14 cellular contexts compared by ENCODE assay signal in the genomic region with DNA sequence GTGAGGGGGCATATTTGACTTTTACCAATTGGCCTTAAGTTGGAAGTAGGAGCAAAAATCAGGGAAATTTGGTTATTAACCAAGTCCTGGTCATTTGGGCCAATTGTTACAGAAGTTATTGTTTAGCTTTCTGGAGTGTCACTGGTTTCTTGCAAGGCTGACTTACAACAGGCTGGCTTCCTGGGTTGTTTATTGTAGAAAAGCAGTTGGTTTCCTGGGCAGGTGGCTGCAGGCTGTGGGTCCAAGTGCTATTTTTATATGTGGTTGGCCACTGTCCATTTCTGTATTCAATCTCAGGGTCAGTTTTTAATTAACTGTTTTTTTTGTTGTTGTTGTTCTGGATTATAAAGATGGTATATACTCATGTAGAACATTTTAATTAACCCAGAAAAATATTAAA.
DNase-seq lines count a peak whose midpoint lies in the region; ATAC-seq and TF ChIP-seq lines count a peak whose summit lies in the region.
"Had no signal": no experiment of that assay in that cellular context is flagged by ENCODE, and none has a peak within 500 bp of the region (broad histone marks: within the 10 kb centered on the region; RNA-seq: fewer than 3 reads in every experiment).

No MANE protein-coding gene starts in this region.

- TF ChIP-seq POLR2A in suprapubic skin (IDR thresholded peaks at IDR 0.05) = no peak

- H3K4me1 ChIP-seq in BLaER1 treated with 17β-estradiol and CSF1 and Interleukin-3, amounts not matched to agents 10 nM and 100 nM = peaks cover 22 to 95% (median 79%) of the 10 kb centered on the region in 10 experiments
- H3K4me1 ChIP-seq in KMS-11 (ENCODE audit: low read depth, poor library complexity, severe bottlenecking) = peaks cover 20% of the 10 kb centered on the region
- H3K4me1 ChIP-seq in suprapubic skin = no peaks in the 10 kb centered on the region

- no peaks in the 10 kb centered on the region for H3K9me3 ChIP-seq in BLaER1 treated with 17β-estradiol and CSF1 and Interleukin-3, amounts not matched to agents 10 nM and 100 nM (replicated peaks in 1 of 11)
- no peaks in the 10 kb centered on the region for H3K9me3 ChIP-seq in suprapubic skin

- peak overlapping the region in 7 of 11 experiments; percentile 22 to 67 (median 49); a peak in 13 of 22 replicates for H3K27ac ChIP-seq in BLaER1 treated with 17β-estradiol and CSF1 and Interleukin-3, amounts not matched to agents 10 nM and 100 nM
- H3K27ac ChIP-seq in KMS-11 (no peak overlapping the region), suprapubic skin (no peak overlapping the region)

- peak overlapping the region in 1 of 11 experiments; percentile 30; a peak in 2 of 22 replicates for H3K9ac ChIP-seq in BLaER1 treated with 17β-estradiol and CSF1 and Interleukin-3, amounts not matched to agents 10 nM and 100 nM
- H3K9ac ChIP-seq in KMS-11 = no peak overlapping the region

- TF ChIP-seq CTCF in KMS-11 (conservative IDR thresholded peaks at IDR 0.05; ENCODE audit: low read depth, low read length) = no peak
- no peak for TF ChIP-seq CTCF in suprapubic skin (IDR thresholded peaks at IDR 0.05)

- H3K4me2 ChIP-seq in BLaER1 treated with 17β-estradiol and CSF1 and Interleukin-3, amounts not matched to agents 10 nM and 100 nM = peak overlapping the region in 10 of 11 experiments; percentile 5 to 97 (median 87); a peak in 18 of 22 replicates
- peak overlapping the region; percentile 26; the same call in 1 of the 2 replicates for H3K4me2 ChIP-seq in KMS-11

- ATAC-seq in GM19324 (IDR thresholded peaks at IDR 0.05; ENCODE audit: low FRiP score, unreplicated experiment) = peak; percentile 44
- ATAC-seq in HG02852 (IDR thresholded peaks at IDR 0.05; ENCODE audit: unreplicated experiment) = no peak
- ATAC-seq: HepG2 had no signal

- no peak overlapping the region for H2AFZ ChIP-seq in KMS-11 (ENCODE audit: low read depth)

- H3K27me3 ChIP-seq in BLaER1 treated with 17β-estradiol and CSF1 and Interleukin-3, amounts not matched to agents 10 nM and 100 nM = no peaks in the 10 kb centered on the region
- no peaks in the 10 kb centered on the region for H3K27me3 ChIP-seq in KMS-11 (ENCODE audit: insufficient read depth, low read depth)
- H3K27me3 ChIP-seq in suprapubic skin = peaks cover 13% of the 10 kb centered on the region

- no peaks in the 10 kb centered on the region for H3K79me2 ChIP-seq in KMS-11 (ENCODE audit: insufficient read depth, low read depth)

- TF ChIP-seq EP300 in suprapubic skin (IDR thresholded peaks at IDR 0.05) = no peak

- H4K20me1 ChIP-seq in BLaER1 treated with 17β-estradiol and CSF1 and Interleukin-3, amounts not matched to agents 10 nM and 100 nM = no peaks in the 10 kb centered on the region
- H4K20me1 ChIP-seq in KMS-11 (ENCODE audit: insufficient read depth) = no peaks in the 10 kb centered on the region

- DNase-seq in SHP77 treated with DMSO at 0.1 percent for 48 hours (lab: John Stamatoyannopoulos, UW) = peak; percentile 13
- no peak for DNase-seq in COR-L47 (lab: John Stamatoyannopoulos, UW)
- no peak for DNase-seq in suprapubic skin (ENCODE audit: low spot score in 2 of 2)
- DNase-seq in central memory CD4-positive, alpha-beta T cell = no peak
- DNase-seq: H7, KG1, NCI-H1417, NCI-H1930, NCI-H446 treated with DMSO at 0.1 percent for 48 hours had no signal

- H3K36me3 ChIP-seq in BLaER1 treated with 17β-estradiol and CSF1 and Interleukin-3, amounts not matched to agents 10 nM and 100 nM = no peaks in the 10 kb centered on the region
- H3K36me3 ChIP-seq in KMS-11 (ENCODE audit: insufficient read depth) (no peaks in the 10 kb centered on the region), suprapubic skin (no peaks in the 10 kb centered on the region)

- peak overlapping the region in 1 of 10 experiments; percentile 34; a peak in 1 of 20 replicates for H3K4me3 ChIP-seq in BLaER1 treated with 17β-estradiol and CSF1 and Interleukin-3, amounts not matched to agents 10 nM and 100 nM
- H3K4me3 ChIP-seq in KMS-11 (IDR thresholded peaks at IDR 0.05; ENCODE audit: insufficient read depth, low read depth, low read length) (no peak overlapping the region), suprapubic skin (no peak overlapping the region)

Comparison
In these comparisons a context has a peak if more than half of its experiments do, and no peak if none do; other contexts are left out.
1. H3K27ac ChIP-seq: peak in BLaER1 treated with 17β-estradiol and CSF1 and Interleukin-3, amounts not matched to agents 10 nM and 100 nM (7 of 11); none in KMS-11 (single experiment) and suprapubic skin (single experiment).